8 cellular contexts compared by ENCODE assay signal in genomic region chr20:21235713-21236445, GRCh38.
DNase-seq lines count a peak whose midpoint lies in the region; ATAC-seq and TF ChIP-seq lines count a peak whose summit lies in the region.

No MANE protein-coding gene starts in this region.

- H3K4me1 ChIP-seq in adipocyte (ENCODE audit: control insufficient read depth, insufficient read depth, low read length), result peaks cover 7% of the 10 kb centered on the region
- peaks cover 0 to 7% (median 5%) of the 10 kb centered on the region in 9 donors for H3K4me1 ChIP-seq in heart right ventricle

- H3K9ac ChIP-seq in adipocyte (ENCODE audit: low read length), result peak overlapping the region; percentile 33

- TF ChIP-seq CTCF in heart right ventricle (IDR thresholded peaks at IDR 0.05), result peak; percentile 46 to 81 (median 73)

- H3K4me3 ChIP-seq in adipocyte (ENCODE audit: low read length) (no peak overlapping the region), heart right ventricle (no peak overlapping the region)

- H3K27me3 ChIP-seq in adipocyte (replicated peaks; ENCODE audit: control insufficient read depth, insufficient read depth, low read length) (no peaks in the 10 kb centered on the region), heart right ventricle (no peaks in the 10 kb centered on the region)

- H3K36me3 ChIP-seq in adipocyte (ENCODE audit: control insufficient read depth, insufficient read depth, low read length, severe bottlenecking) (peaks cover 10% of the 10 kb centered on the region), heart right ventricle (peaks cover 0 to 50% (median 7%) of the 10 kb centered on the region in 9 donors)

- H3K9me3 ChIP-seq in adipocyte (ENCODE audit: control insufficient read depth, low read length) (no peaks in the 10 kb centered on the region), heart right ventricle (no peaks in the 10 kb centered on the region)

- intact Hi-C loops in heart right ventricle (cut with DNase I), result loop anchor here (1.0 to 10.0 kb wide), 10 partner anchors 139 to 401 kb away; no protein-coding TSS in a partner anchor

- ATAC-seq in GM19463 (IDR thresholded peaks at IDR 0.05; ENCODE audit: unreplicated experiment) (peak; percentile 78), heart right ventricle (peak; percentile 49 to 78 (median 73)), HG03460 (IDR thresholded peaks at IDR 0.05; ENCODE audit: unreplicated experiment) (no peak)

- no peak overlapping the region for H3K27ac ChIP-seq in heart right ventricle

- WGBS in heart right ventricle, 2 donors, result 6 to 8% methylated on average over 11 of the region's 11 CpGs

- DNase-seq in AG20443 (ENCODE audit: low spot score) (peak; percentile 62), NCI-H128 (lab: John Stamatoyannopoulos, UW; ENCODE audit: unreplicated experiment) (peak; percentile 42), SW480 (ENCODE audit: low spot score) (peak; percentile 81), adipocyte (ENCODE audit: low read depth) (peak; percentile 87), heart right ventricle (peak; percentile 54 to 57), putamen (ENCODE audit: low spot score) (peak; percentile 82)
